In genomic region chr7:85114342-85114741, GRCh38 we compare ENCODE assay signal across 17 cellular contexts.
"Had no signal": no experiment of that assay in that cellular context is flagged by ENCODE, and none has a peak within 500 bp of the region (broad histone marks: within the 10 kb centered on the region; RNA-seq: fewer than 3 reads in every experiment).

No MANE protein-coding gene starts in this region.

- H3K4me1 ChIP-seq: right atrium auricular region, tibial artery, vagina had no signal

- H3K27ac ChIP-seq: neutrophil, right atrium auricular region, skin epidermis, tibial artery, vagina, VCaP had no signal

- H3K9me3 ChIP-seq: mucosa of descending colon, neutrophil, right atrium auricular region, tibial artery, vagina had no signal

- H3K27me3 ChIP-seq: neutrophil, right atrium auricular region, tibial artery, vagina had no signal

- ATAC-seq: activated CD8-positive, alpha-beta T cell treated with anti-CD3 and anti-CD28 coated beads, Interleukin-2, amount 10 ng/mL, durations not matched to agents 7 days and 5 days; activated naive CD8-positive, alpha-beta T cell treated with anti-CD3 and anti-CD28 coated beads, Interleukin-2, amount 50 U/mL, for 24 hours; left colon; mucosa of descending colon; naive thymus-derived CD8-positive, alpha-beta T cell; stimulated activated effector memory CD8-positive, alpha-beta T cell treated with anti-CD3 and anti-CD28 coated beads, Interleukin-12 subunit alpha, Interleukin-12 subunit beta, amount 100 ng/mL, for 72 hours had no signal

- H3K4me3 Mint-ChIP-seq: activated CD8-positive, alpha-beta T cell treated with anti-CD3 and anti-CD28 coated beads, Interleukin-2, amount 10 ng/mL, durations not matched to agents 7 days and 5 days; activated naive CD8-positive, alpha-beta T cell treated with anti-CD3 and anti-CD28 coated beads, Interleukin-2, amount 50 U/mL, for 24 hours; naive thymus-derived CD8-positive, alpha-beta T cell; stimulated activated effector memory CD8-positive, alpha-beta T cell treated with anti-CD3 and anti-CD28 coated beads, Interleukin-12 subunit alpha, Interleukin-12 subunit beta, amount 100 ng/mL, for 72 hours had no signal

- H3K36me3 Mint-ChIP-seq: naive thymus-derived CD8-positive, alpha-beta T cell; stimulated activated effector memory CD8-positive, alpha-beta T cell treated with anti-CD3 and anti-CD28 coated beads, Interleukin-12 subunit alpha, Interleukin-12 subunit beta, amount 100 ng/mL, for 72 hours had no signal

- H3K27ac Mint-ChIP-seq: activated CD8-positive, alpha-beta T cell treated with anti-CD3 and anti-CD28 coated beads, Interleukin-2, amount 10 ng/mL, durations not matched to agents 7 days and 5 days; activated naive CD8-positive, alpha-beta T cell treated with anti-CD3 and anti-CD28 coated beads, Interleukin-2, amount 50 U/mL, for 24 hours; naive thymus-derived CD8-positive, alpha-beta T cell; stimulated activated effector memory CD8-positive, alpha-beta T cell treated with anti-CD3 and anti-CD28 coated beads, Interleukin-12 subunit alpha, Interleukin-12 subunit beta, amount 100 ng/mL, for 72 hours had no signal

- H3K36me3 ChIP-seq: neutrophil, right atrium auricular region, tibial artery, vagina had no signal

- H3K27me3 Mint-ChIP-seq: activated naive CD8-positive, alpha-beta T cell treated with anti-CD3 and anti-CD28 coated beads, Interleukin-2, amount 50 U/mL, for 24 hours; naive thymus-derived CD8-positive, alpha-beta T cell had no signal

- H3K4me3 ChIP-seq: lung, mucosa of descending colon, right atrium auricular region, skin epidermis, tibial artery, vagina had no signal

- H3K9me3 Mint-ChIP-seq: activated naive CD8-positive, alpha-beta T cell treated with anti-CD3 and anti-CD28 coated beads, Interleukin-2, amount 50 U/mL, for 24 hours had no signal

- DNase-seq: activated CD4-positive, alpha-beta T cell treated with anti-CD3 and anti-CD28 coated beads for 48 hours; activated CD8-positive, alpha-beta T cell treated with anti-CD3 and anti-CD28 coated beads, Interleukin-2, amount 10 ng/mL, durations not matched to agents 7 days and 5 days; activated naive CD4-positive, alpha-beta T cell treated with Interleukin-2 at 50 U/mL for 16 hours; activated naive CD8-positive, alpha-beta T cell treated with anti-CD3 and anti-CD28 coated beads, Interleukin-2, amount 50 U/mL, for 24 hours; hippocampal formation; left colon; mucosa of descending colon; naive thymus-derived CD8-positive, alpha-beta T cell; T-helper 9 cell; tibial artery had no signal

- H3K4me1 Mint-ChIP-seq: activated naive CD8-positive, alpha-beta T cell treated with anti-CD3 and anti-CD28 coated beads, Interleukin-2, amount 50 U/mL, for 24 hours; naive thymus-derived CD8-positive, alpha-beta T cell; stimulated activated effector memory CD8-positive, alpha-beta T cell treated with anti-CD3 and anti-CD28 coated beads, Interleukin-12 subunit alpha, Interleukin-12 subunit beta, amount 100 ng/mL, for 72 hours had no signal
